In genomic region chr13:42395066-42395821, GRCh38 we compare ENCODE assay signal across 11 cellular contexts.
DNase-seq lines count a peak whose midpoint lies in the region; ATAC-seq lines count a peak whose summit lies in the region.
"Had no signal": no experiment of that assay in that cellular context is flagged by ENCODE, and none has a peak within 500 bp of the region (broad histone marks: within the 10 kb centered on the region; RNA-seq: fewer than 3 reads in every experiment).

No MANE protein-coding gene starts in this region.

- no peaks in the 10 kb centered on the region for H3K36me3 ChIP-seq in SJCRH30
- H3K36me3 ChIP-seq: gastrocnemius medialis, transverse colon had no signal

- no peak overlapping the region for H3K4me3 ChIP-seq in SJCRH30
- H3K4me3 ChIP-seq: gastrocnemius medialis, skin epidermis, transverse colon had no signal

- no peaks in the 10 kb centered on the region for H3K27me3 ChIP-seq in SJCRH30
- H3K27me3 ChIP-seq: gastrocnemius medialis, transverse colon had no signal

- peaks cover 61% of the 10 kb centered on the region for H3K4me1 Mint-ChIP-seq in central memory CD8-positive, alpha-beta T cell
- H3K4me1 Mint-ChIP-seq in stimulated activated naive CD8-positive, alpha-beta T cell treated with anti-CD3 and anti-CD28 coated beads, Interleukin-15, amount 100 ng/mL, for 72 hours: peaks cover 83% of the 10 kb centered on the region

- H3K9me3 Mint-ChIP-seq in central memory CD8-positive, alpha-beta T cell: no peaks in the 10 kb centered on the region
- H3K9me3 Mint-ChIP-seq in stimulated activated naive CD8-positive, alpha-beta T cell treated with anti-CD3 and anti-CD28 coated beads, Interleukin-15, amount 100 ng/mL, for 72 hours: peaks cover 5 to 25% of the 10 kb centered on the region in 2 donors

- no peak overlapping the region for H3K27ac ChIP-seq in SJCRH30
- H3K27ac ChIP-seq: gastrocnemius medialis had no signal

- peak overlapping the region; percentile 84 for H3K27ac Mint-ChIP-seq in central memory CD8-positive, alpha-beta T cell (ENCODE audit: low read depth)
- peak overlapping the region; percentile 99 to 100 for H3K27ac Mint-ChIP-seq in stimulated activated naive CD8-positive, alpha-beta T cell treated with anti-CD3 and anti-CD28 coated beads, Interleukin-15, amount 100 ng/mL, for 72 hours

- H3K4me3 Mint-ChIP-seq in central memory CD8-positive, alpha-beta T cell: peak overlapping the region; percentile 65
- H3K4me3 Mint-ChIP-seq in stimulated activated naive CD8-positive, alpha-beta T cell treated with anti-CD3 and anti-CD28 coated beads, Interleukin-15, amount 100 ng/mL, for 72 hours: peak overlapping the region; percentile 86 to 92

- no peaks in the 10 kb centered on the region for H3K4me1 ChIP-seq in SJCRH30
- H3K4me1 ChIP-seq: gastrocnemius medialis had no signal

- no peak for ATAC-seq in central memory CD8-positive, alpha-beta T cell (replicated peaks; ENCODE audit: extremely low read depth, poor library complexity, severe bottlenecking)
- peak; percentile 36 for ATAC-seq in stimulated activated naive CD8-positive, alpha-beta T cell treated with anti-CD3 and anti-CD28 coated beads, Interleukin-15, amount 100 ng/mL, for 72 hours
- ATAC-seq: gastrocnemius medialis had no signal

- H3K27me3 Mint-ChIP-seq in central memory CD8-positive, alpha-beta T cell: no peaks in the 10 kb centered on the region
- H3K27me3 Mint-ChIP-seq in stimulated activated naive CD8-positive, alpha-beta T cell treated with anti-CD3 and anti-CD28 coated beads, Interleukin-15, amount 100 ng/mL, for 72 hours: no peaks in the 10 kb centered on the region

- peak; percentile 52 for DNase-seq in stimulated activated CD4-positive, alpha-beta T cell treated with anti-CD3 and anti-CD28 coated beads, Interleukin-1b, Interleukin-23, amount 100 ng/mL, for 48 hours
- no peak for DNase-seq in stimulated activated CD4-positive, alpha-beta T cell treated with anti-CD3 and anti-CD28 coated beads, Interleukin-4, amount 100 ng/mL, for 4 hours
- DNase-seq in activated CD4-positive, alpha-beta T cell treated with anti-CD3 and anti-CD28 coated beads, Interleukin-2, amount 50 U/mL, for 48 hours: peak; percentile 52 to 55
- DNase-seq in central memory CD8-positive, alpha-beta T cell (ENCODE audit: low spot score in 2 of 2): no peak
- DNase-seq in stimulated activated naive CD8-positive, alpha-beta T cell treated with anti-CD3 and anti-CD28 coated beads, Interleukin-15, amount 100 ng/mL, for 72 hours: peak; percentile 32 to 54
- DNase-seq in SJCRH30 (no peak), pons (ENCODE audit: low spot score) (no peak), germinal center (ENCODE audit: low spot score) (no peak)
- DNase-seq: gastrocnemius medialis, transverse colon had no signal

- H3K36me3 Mint-ChIP-seq in central memory CD8-positive, alpha-beta T cell (ENCODE audit: insufficient read depth): peaks cover 2% of the 10 kb centered on the region

- no peaks in the 10 kb centered on the region for H3K9me3 ChIP-seq in SJCRH30 (replicated peaks)
- H3K9me3 ChIP-seq: gastrocnemius medialis, transverse colon had no signal

Comparison
In these comparisons a context has a peak if more than half of its experiments do, and no peak if none do; other contexts are left out.
1. DNase-seq: peak in stimulated activated CD4-positive, alpha-beta T cell treated with anti-CD3 and anti-CD28 coated beads, Interleukin-1b, Interleukin-23, amount 100 ng/mL, for 48 hours (single experiment), activated CD4-positive, alpha-beta T cell treated with anti-CD3 and anti-CD28 coated beads, Interleukin-2, amount 50 U/mL, for 48 hours (2 of 2) and stimulated activated naive CD8-positive, alpha-beta T cell treated with anti-CD3 and anti-CD28 coated beads, Interleukin-15, amount 100 ng/mL, for 72 hours (2 of 2); none in stimulated activated CD4-positive, alpha-beta T cell treated with anti-CD3 and anti-CD28 coated beads, Interleukin-4, amount 100 ng/mL, for 4 hours (0 of 2), central memory CD8-positive, alpha-beta T cell (0 of 2), SJCRH30 (0 of 2), pons (single experiment) and germinal center (single experiment).